18 cellular contexts compared by ENCODE assay signal in the genomic region with DNA sequence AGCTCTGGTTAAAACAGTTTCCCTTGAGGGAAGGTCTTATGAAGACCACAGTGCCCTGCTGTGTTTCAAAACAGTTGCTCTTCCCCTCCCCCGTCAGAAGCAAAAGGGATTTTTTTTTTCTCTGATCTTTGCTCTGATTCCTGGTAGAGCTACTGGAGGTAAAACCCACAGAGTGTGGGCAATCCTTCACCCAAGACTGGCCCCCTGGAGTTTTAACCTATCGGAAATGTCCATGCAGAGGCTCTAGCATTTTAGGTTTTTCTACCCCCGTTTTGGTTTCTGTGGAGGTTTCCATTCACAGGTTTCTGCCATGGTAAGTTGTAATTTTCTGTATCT. TPM values are rescaled to one million over a fixed set of nuclear protein-coding genes. Genes with fewer than 3 reads are reported as not detected.
DNase-seq lines count a peak whose midpoint lies in the region; ATAC-seq and TF ChIP-seq lines count a peak whose summit lies in the region.
"Had no signal": no experiment of that assay in that cellular context is flagged by ENCODE, and none has a peak within 500 bp of the region (broad histone marks: within the 10 kb centered on the region; RNA-seq: fewer than 3 reads in every experiment).

No MANE protein-coding gene starts in this region.

- no peak for TF ChIP-seq CTCF in NB4 (IDR thresholded peaks at IDR 0.05; ENCODE audit: low read depth, low read length)

- peak; percentile 76 to 82 for ATAC-seq in activated naive CD4-positive, alpha-beta T cell treated with anti-CD3 and anti-CD28 coated beads, Interleukin-2, amount 50 U/mL, for 72 hours
- peak; percentile 91 for ATAC-seq in stimulated activated naive CD8-positive, alpha-beta T cell treated with anti-CD3 and anti-CD28 coated beads, Interleukin-15, Interleukin-2, amounts not matched to agents 100 U/mL and 50 U/mL, for 24 hours
- ATAC-seq in HG02852 (IDR thresholded peaks at IDR 0.05; ENCODE audit: unreplicated experiment) = no peak
- no peak for ATAC-seq in HG02870 (IDR thresholded peaks at IDR 0.05; ENCODE audit: unreplicated experiment)
- no peak for ATAC-seq in GM18870 (IDR thresholded peaks at IDR 0.05; ENCODE audit: unreplicated experiment)

- CTCF ChIA-PET in activated naive CD4-positive, alpha-beta T cell treated with anti-CD3 and anti-CD28 coated beads for 36 hours (lab: Charles Lee) = interaction anchor here (0.8 to 2.5 kb wide), 4 partner anchors 11 to 64 kb away, joined by 3 to 18 read pairs (median 6); no protein-coding TSS in a partner anchor

- H3K4me3 Mint-ChIP-seq in activated naive CD4-positive, alpha-beta T cell treated with anti-CD3 and anti-CD28 coated beads for 36 hours = peak overlapping the region; percentile 36
- H3K4me3 Mint-ChIP-seq: brain had no signal

- H3K36me3 Mint-ChIP-seq in activated naive CD4-positive, alpha-beta T cell treated with anti-CD3 and anti-CD28 coated beads for 36 hours (ENCODE audit: low read depth) = peaks cover 1% of the 10 kb centered on the region
- H3K36me3 Mint-ChIP-seq in activated naive CD4-positive, alpha-beta T cell treated with anti-CD3 and anti-CD28 coated beads, Interleukin-2, amount 50 U/mL, for 72 hours = no peaks in the 10 kb centered on the region
- H3K36me3 Mint-ChIP-seq: brain; CD4-positive, alpha-beta memory T cell had no signal

- peak overlapping the region; percentile 78 for H3K27ac Mint-ChIP-seq in activated naive CD4-positive, alpha-beta T cell treated with anti-CD3 and anti-CD28 coated beads for 36 hours
- peak overlapping the region in 1 of 2 donors; percentile 20 for H3K27ac Mint-ChIP-seq in activated naive CD4-positive, alpha-beta T cell treated with anti-CD3 and anti-CD28 coated beads, Interleukin-2, amount 50 U/mL, for 72 hours
- H3K27ac Mint-ChIP-seq: brain; CD4-positive, alpha-beta memory T cell had no signal

- H3K4me3 ChIP-seq in NB4 (ENCODE audit: low read depth, low read length) = no peak overlapping the region
- H3K4me3 ChIP-seq: coronary artery, SJSA1, vagina had no signal

- no peak for TF ChIP-seq POLR2A in NB4 (IDR thresholded peaks at IDR 0.05; ENCODE audit: extremely low read depth, insufficient read length)

- intact Hi-C loops in activated naive CD4-positive, alpha-beta T cell treated with anti-CD3 and anti-CD28 coated beads for 36 hours (cut with micrococcal nuclease) = no loop called here

- peaks cover 3% of the 10 kb centered on the region for H3K27me3 Mint-ChIP-seq in activated naive CD4-positive, alpha-beta T cell treated with anti-CD3 and anti-CD28 coated beads for 36 hours (ENCODE audit: low read depth)

- H3K9me3 Mint-ChIP-seq in activated naive CD4-positive, alpha-beta T cell treated with anti-CD3 and anti-CD28 coated beads for 36 hours = peaks cover 5% of the 10 kb centered on the region
- H3K9me3 Mint-ChIP-seq in activated naive CD4-positive, alpha-beta T cell treated with anti-CD3 and anti-CD28 coated beads, Interleukin-2, amount 50 U/mL, for 72 hours = peaks cover 0 to 5% of the 10 kb centered on the region in 2 donors
- H3K9me3 Mint-ChIP-seq: brain had no signal

- peaks cover 31% of the 10 kb centered on the region for H3K4me1 Mint-ChIP-seq in activated naive CD4-positive, alpha-beta T cell treated with anti-CD3 and anti-CD28 coated beads for 36 hours (ENCODE audit: low read depth)
- H3K4me1 Mint-ChIP-seq: brain had no signal

- peak; percentile 52 for DNase-seq in activated naive CD4-positive, alpha-beta T cell treated with anti-CD3 and anti-CD28 coated beads for 36 hours
- no peak for DNase-seq in activated naive CD4-positive, alpha-beta T cell treated with anti-CD3 and anti-CD28 coated beads, Interleukin-2, amount 50 U/mL, for 16 hours
- peak; percentile 35 for DNase-seq in NB4 (ENCODE audit: low read depth)
- DNase-seq in activated naive CD4-positive, alpha-beta T cell treated with anti-CD3 and anti-CD28 coated beads, Interleukin-2, amount 50 U/mL, for 72 hours (ENCODE audit: low spot score in 2 of 2) = peak in 1 of 2 donors; percentile 20
- peak; percentile 57 for DNase-seq in stimulated activated naive CD8-positive, alpha-beta T cell treated with anti-CD3 and anti-CD28 coated beads, Interleukin-15, Interleukin-2, amounts not matched to agents 100 U/mL and 50 U/mL, for 24 hours
- DNase-seq: activated gamma-delta T cell treated with Interleukin-2 at 50 U/mL for 16 hours; CD4-positive, alpha-beta memory T cell; DMS79 treated with DMSO at 0.1 percent for 48 hours; foreskin melanocyte; NCI-H2107; NCI-H69 had no signal

RNA-seq across cellular contexts. Expression of a gene that starts 27.7 kb away (rescaled TPM):
- total RNA-seq in activated naive CD4-positive, alpha-beta T cell treated with anti-CD3 and anti-CD28 coated beads for 36 hours = under 1 TPM in 1 of 2 experiments, not detected in 1; 0.07 TPM
- under 1 TPM; 0.16 to 0.54 TPM for total RNA-seq in activated naive CD4-positive, alpha-beta T cell treated with anti-CD3 and anti-CD28 coated beads, Interleukin-2, amount 50 U/mL, for 72 hours
- total RNA-seq: vagina had no signal

RNA-seq across cellular contexts. Expression of a gene that starts 44.5 kb away (rescaled TPM):
- not detected for total RNA-seq in activated naive CD4-positive, alpha-beta T cell treated with anti-CD3 and anti-CD28 coated beads for 36 hours
- total RNA-seq in activated naive CD4-positive, alpha-beta T cell treated with anti-CD3 and anti-CD28 coated beads, Interleukin-2, amount 50 U/mL, for 72 hours = not detected
- total RNA-seq: CD4-positive, alpha-beta memory T cell; SJSA1; vagina had no signal

Comparison
In these comparisons a context has a peak if more than half of its experiments do, and no peak if none do; other contexts are left out.
1. ATAC-seq: peak in activated naive CD4-positive, alpha-beta T cell treated with anti-CD3 and anti-CD28 coated beads, Interleukin-2, amount 50 U/mL, for 72 hours (2 of 2) and stimulated activated naive CD8-positive, alpha-beta T cell treated with anti-CD3 and anti-CD28 coated beads, Interleukin-15, Interleukin-2, amounts not matched to agents 100 U/mL and 50 U/mL, for 24 hours (single experiment); none in HG02852 (single experiment), HG02870 (single experiment) and GM18870 (single experiment).